Comparison of ENCODE assay signal across 8 cellular contexts in genomic region chr17:16215273-16215964, GRCh38. TPM values are rescaled to one million over a fixed set of nuclear protein-coding genes. Genes with fewer than 3 reads are reported as not detected.
A peak's percentile ranks its signal among the peaks of the same experiment; 100 is the strongest.
DNase-seq lines count a peak whose midpoint lies in the region; ATAC-seq, FAIRE-seq and TF ChIP-seq lines count a peak whose summit lies in the region.

Gene NCOR1 (minus strand): TSS chr17:16215534. CDS start chr17:16194569, 20,965 bp downstream.

- peak within 1 kb of the TSS; percentile 94 for H3K27ac ChIP-seq in angular gyrus (ENCODE audit: low read depth, low read length)
- H3K27ac ChIP-seq in right atrium auricular region, result peak within 1 kb of the TSS; percentile 95

- peak; percentile 88 for DNase-seq in NCI-H1694 treated with DMSO at 0.1 percent for 48 hours (lab: John Stamatoyannopoulos, UW)
- DNase-seq in T-helper 2 cell, result peak; percentile 77 to 92 (median 83)
- peak; percentile 86 for DNase-seq in right atrium auricular region (ENCODE audit: low spot score)
- peak; percentile 68 for DNase-seq in pulmonary artery endothelial cell (ENCODE audit: low read depth, low spot score)
- DNase-seq in urothelium cell line (ENCODE audit: low spot score), result peak; percentile 86

- ATAC-seq in GM18498 (IDR thresholded peaks at IDR 0.05; ENCODE audit: unreplicated experiment) (peak; percentile 79), HG02938 (IDR thresholded peaks at IDR 0.05; ENCODE audit: unreplicated experiment) (peak; percentile 70)

- FAIRE-seq in urothelium cell line (lab: Jason Lieb, UNC), result no peak

- H3K4me3 ChIP-seq in right atrium auricular region, result peak within 1 kb of the TSS; percentile 73 to 93

- peaks cover 0 to 31% of the 10 kb centered on the region in 2 donors for H3K4me1 ChIP-seq in right atrium auricular region

- TF ChIP-seq CTCF in right atrium auricular region (IDR thresholded peaks at IDR 0.05), result peak in 1 of 2 donors; percentile 54

- no peaks in the 10 kb centered on the region for H3K27me3 ChIP-seq in right atrium auricular region

- H3K36me3 ChIP-seq in right atrium auricular region, result no peaks in the 10 kb centered on the region

- no peaks in the 10 kb centered on the region for H3K9me3 ChIP-seq in right atrium auricular region

RNA-seq across cellular contexts. Expression of gene NCOR1, which starts in this region (rescaled TPM):
- total RNA-seq in right atrium auricular region, result 10 to 100 TPM; 79.7 to 84.3 TPM
- total RNA-seq in pulmonary artery endothelial cell, result 96.1 and 138 TPM in 2 replicates

Comparison
In these comparisons a context has a peak if more than half of its experiments do, and no peak if none do; other contexts are left out.
1. Peak in every context shown above with its lines: DNase-seq, ATAC-seq, H3K4me3 ChIP-seq and H3K27ac ChIP-seq.